Comparison of ENCODE assay signal across 8 cellular contexts in genomic region chr7:93036807-93037206, GRCh38.
DNase-seq lines count a peak whose midpoint lies in the region; ATAC-seq and TF ChIP-seq lines count a peak whose summit lies in the region.

No MANE protein-coding gene starts in this region.

- CTCF ChIA-PET in activated naive CD4-positive, alpha-beta T cell treated with anti-CD3 and anti-CD28 coated beads for 36 hours (lab: Charles Lee): interaction anchor here (0.6 to 1.8 kb wide), 5 partner anchors 12 to 854 kb away, joined by 3 to 5 read pairs (median 3); no protein-coding TSS in a partner anchor
- CTCF ChIA-PET in PC-3 (lab: Charles Lee): no interaction called here
- CTCF ChIA-PET in WTC11 (lab: Charles Lee): no interaction called here

- no peaks in the 10 kb centered on the region for H3K36me3 ChIP-seq in PC-3 (ENCODE audit: low read depth, low read length)
- no peaks in the 10 kb centered on the region for H3K36me3 ChIP-seq in hepatocyte (replicated peaks; ENCODE audit: insufficient read depth, low read depth)

- H3K27ac Mint-ChIP-seq in activated naive CD4-positive, alpha-beta T cell treated with anti-CD3 and anti-CD28 coated beads for 36 hours: peak overlapping the region; percentile 59
- no peak overlapping the region for H3K27ac Mint-ChIP-seq in WTC11

- no peaks in the 10 kb centered on the region for H4K20me1 ChIP-seq in PC-3 (ENCODE audit: low read length)
- H4K20me1 ChIP-seq in hepatocyte (ENCODE audit: insufficient read depth, poor library complexity, severe bottlenecking): no peaks in the 10 kb centered on the region

- no peaks in the 10 kb centered on the region for H3K27me3 Mint-ChIP-seq in activated naive CD4-positive, alpha-beta T cell treated with anti-CD3 and anti-CD28 coated beads for 36 hours (ENCODE audit: low read depth)
- H3K27me3 Mint-ChIP-seq in WTC11 (ENCODE audit: low read depth): peaks cover 3% of the 10 kb centered on the region; the same call in 1 of the 2 replicates

- POLR2A ChIA-PET in PC-3 (lab: Charles Lee; ENCODE audit: unreplicated experiment): no interaction called here
- POLR2A ChIA-PET in WTC11 (lab: Charles Lee): no interaction called here

- H3K4me3 ChIP-seq in PC-3 (ENCODE audit: low read length) (no peak overlapping the region), hepatocyte (no peak overlapping the region)

- no peaks in the 10 kb centered on the region for H3F3A ChIP-seq in PC-3 (ENCODE audit: low read length, unreplicated experiment)

- peaks cover 11% of the 10 kb centered on the region for H3K9me3 Mint-ChIP-seq in activated naive CD4-positive, alpha-beta T cell treated with anti-CD3 and anti-CD28 coated beads for 36 hours
- H3K9me3 Mint-ChIP-seq in WTC11: peaks cover 22% of the 10 kb centered on the region

- no peaks in the 10 kb centered on the region for H3K9me2 ChIP-seq in PC-3 (replicated peaks; ENCODE audit: low read length)
- H3K9me2 ChIP-seq in hepatocyte (replicated peaks; ENCODE audit: insufficient read depth): no peaks in the 10 kb centered on the region

- H3K27me3 ChIP-seq in PC-3 (ENCODE audit: low read length) (no peaks in the 10 kb centered on the region), hepatocyte (no peaks in the 10 kb centered on the region)

- no peak for TF ChIP-seq CTCF in PC-3 (conservative IDR thresholded peaks at IDR 0.05; ENCODE audit: low read depth, low read length)
- no peak for TF ChIP-seq CTCF in WTC11 (IDR thresholded peaks at IDR 0.05)
- TF ChIP-seq CTCF in hepatocyte (IDR thresholded peaks at IDR 0.05; ENCODE audit: poor library complexity): no peak

- no peaks in the 10 kb centered on the region for H3K4me1 ChIP-seq in PC-3 (ENCODE audit: insufficient read depth, low read length)
- no peaks in the 10 kb centered on the region for H3K4me1 ChIP-seq in hepatocyte (ENCODE audit: insufficient read depth)

- ATAC-seq in HG02759 (IDR thresholded peaks at IDR 0.05; ENCODE audit: unreplicated experiment) (peak; percentile 93), PC-3 (peak; percentile 18; the same call in 1 of the 2 replicates), WTC11 (no peak)

- H3K9me3 ChIP-seq in PC-3 (ENCODE audit: low read length) (no peaks in the 10 kb centered on the region), hepatocyte (ENCODE audit: low read depth) (no peaks in the 10 kb centered on the region)

- DNase-seq in activated naive CD4-positive, alpha-beta T cell treated with anti-CD3 and anti-CD28 coated beads for 36 hours: peak; percentile 74
- no peak for DNase-seq in activated naive CD4-positive, alpha-beta T cell treated with anti-CD3 and anti-CD28 coated beads, Interleukin-2, amount 50 U/mL, for 16 hours
- DNase-seq in PC-3: peak; percentile 17
- peak; percentile 4 to 5 for DNase-seq in stimulated activated CD8-positive, alpha-beta memory T cell treated with anti-CD3 and anti-CD28 coated beads, Interleukin-2, amount 100 ng/mL, for 48 hours (ENCODE audit: low read depth in 2 of 2)
- DNase-seq in NCI-H1105 (lab: John Stamatoyannopoulos, UW): no peak
- DNase-seq in WTC11 (ENCODE audit: low spot score): no peak
- no peak for DNase-seq in hepatocyte (ENCODE audit: low spot score)

- H2AFZ ChIP-seq in PC-3 (ENCODE audit: low read length): no peak overlapping the region
- H2AFZ ChIP-seq in hepatocyte: no peak overlapping the region

- intact Hi-C loops in activated naive CD4-positive, alpha-beta T cell treated with anti-CD3 and anti-CD28 coated beads for 36 hours (cut with micrococcal nuclease): loop anchor here (1.0 kb wide), 14 partner anchors 12 to 509 kb away; partner anchors contain the start of genes PEX1, RBM48 and VPS50
- intact Hi-C loops in PC-3 (cut with micrococcal nuclease): no loop called here

- no TSS peak for BruUV-seq in PC-3 (replicated peaks; lab: Mats Ljungman, UMichigan)

- no peak overlapping the region for H3K4me2 ChIP-seq in PC-3 (ENCODE audit: low read length)
- no peak overlapping the region for H3K4me2 ChIP-seq in hepatocyte

- H3K4me3 Mint-ChIP-seq in activated naive CD4-positive, alpha-beta T cell treated with anti-CD3 and anti-CD28 coated beads for 36 hours: no peak overlapping the region
- H3K4me3 Mint-ChIP-seq in WTC11: no peak overlapping the region

- H3K4me1 Mint-ChIP-seq in activated naive CD4-positive, alpha-beta T cell treated with anti-CD3 and anti-CD28 coated beads for 36 hours (ENCODE audit: low read depth): peaks cover 22% of the 10 kb centered on the region
- H3K4me1 Mint-ChIP-seq in WTC11: peaks cover 21% of the 10 kb centered on the region

- H3K27ac ChIP-seq in PC-3 (ENCODE audit: low read length) (no peak overlapping the region), hepatocyte (no peak overlapping the region)

- H3K36me3 Mint-ChIP-seq in activated naive CD4-positive, alpha-beta T cell treated with anti-CD3 and anti-CD28 coated beads for 36 hours (ENCODE audit: low read depth): no peaks in the 10 kb centered on the region
- peaks cover 7% of the 10 kb centered on the region for H3K36me3 Mint-ChIP-seq in WTC11

- H3K9ac ChIP-seq in PC-3 (ENCODE audit: low read length): no peak overlapping the region

- no peaks in the 10 kb centered on the region for H3K79me2 ChIP-seq in PC-3 (ENCODE audit: low read length)
- no peaks in the 10 kb centered on the region for H3K79me2 ChIP-seq in hepatocyte

- WGBS in hepatocyte (ENCODE audit: low lambda C conversion rate, missing lambda C conversion rate): 50% methylated on average over 2 of the region's 2 CpGs

TF ChIP-seq in WTC11, 78 proteins besides CTCF, POLR2A, EP300 and RAD21:
- TF ChIP-seq PRDM15 (CRISPR knock-in tag; IDR thresholded peaks at IDR 0.05) (no peak), CREM (CRISPR knock-in tag; IDR thresholded peaks at IDR 0.05) (no peak)

Comparison
In these comparisons a context has a peak if more than half of its experiments do, and no peak if none do; other contexts are left out.
1. DNase-seq: peak in activated naive CD4-positive, alpha-beta T cell treated with anti-CD3 and anti-CD28 coated beads for 36 hours (single experiment), PC-3 (single experiment) and stimulated activated CD8-positive, alpha-beta memory T cell treated with anti-CD3 and anti-CD28 coated beads, Interleukin-2, amount 100 ng/mL, for 48 hours (2 of 2); none in activated naive CD4-positive, alpha-beta T cell treated with anti-CD3 and anti-CD28 coated beads, Interleukin-2, amount 50 U/mL, for 16 hours (single experiment), NCI-H1105 (single experiment), WTC11 (single experiment) and hepatocyte (single experiment).